ENCODE assay signal across 32 cellular contexts in genomic region chr10:56258378-56258777, GRCh38.
"Had no signal": no experiment of that assay in that cellular context is flagged by ENCODE, and none has a peak within 500 bp of the region (broad histone marks: within the 10 kb centered on the region; RNA-seq: fewer than 3 reads in every experiment).

No MANE protein-coding gene starts in this region.

- ATAC-seq: left lung; lower lobe of right lung; naive thymus-derived CD8-positive, alpha-beta T cell; psoas muscle; stimulated activated naive B cell treated with anti-CD40 and anti-IgM and Interleukin-4, amounts not matched to agents 10 μg/mL and 1 μg/mL and 100 μg/mL, for 72 hours had no signal

- DNase-seq: activated CD4-positive, alpha-beta T cell treated with anti-CD3 and anti-CD28 coated beads for 4 hours; activated CD4-positive, alpha-beta T cell treated with anti-CD3 and anti-CD28 coated beads, Interleukin-2, amount 50 U/mL, for 4 hours; activated CD8-positive, alpha-beta memory T cell treated with anti-CD3 and anti-CD28 coated beads for 24 hours; activated effector memory CD4-positive, alpha-beta T cell treated with Interleukin-2 at 50 U/mL for 16 hours; activated naive CD4-positive, alpha-beta T cell treated with Interleukin-2 at 50 U/mL for 16 hours; anterior cingulate cortex; dermis blood vessel endothelial cell; effector CD4-positive, alpha-beta T cell; esophagus squamous epithelium; foreskin melanocyte; kidney glomerular epithelial cell; left lung; lower lobe of right lung; mesenchymal stem cell; naive thymus-derived CD8-positive, alpha-beta T cell; nucleus accumbens; psoas muscle; stimulated activated CD4-positive, alpha-beta T cell treated with anti-CD3 and anti-CD28 coated beads, Interleukin-2, amount 100 ng/mL, for 24 hours; stimulated activated naive B cell treated with anti-CD40 and anti-IgM and Interleukin-4, amounts not matched to agents 10 μg/mL and 1 μg/mL and 100 μg/mL, for 72 hours; stomach; thyroid gland; upper lobe of left lung had no signal

- H3K4me1 Mint-ChIP-seq: central memory CD8-positive, alpha-beta T cell; neural crest cell; stimulated activated naive B cell treated with anti-CD40 and anti-IgM and Interleukin-4, amounts not matched to agents 10 μg/mL and 1 μg/mL and 100 μg/mL, for 72 hours had no signal

- H3K36me3 Mint-ChIP-seq: activated naive CD8-positive, alpha-beta T cell; naive thymus-derived CD8-positive, alpha-beta T cell; stimulated activated naive B cell treated with anti-CD40 and anti-IgM and Interleukin-4, amounts not matched to agents 10 μg/mL and 1 μg/mL and 100 μg/mL, for 72 hours had no signal

- H3K4me3 ChIP-seq: esophagus squamous epithelium, left lung, lower lobe of right lung, psoas muscle, smooth muscle cell, stomach, thyroid gland, upper lobe of left lung, vagina had no signal

- FAIRE-seq: bronchial epithelial cell, TTC549 had no signal

- H3K27ac ChIP-seq: epithelial cell of prostate, esophagus squamous epithelium, left lung, lower lobe of right lung, parathyroid adenoma, psoas muscle, stomach, thyroid gland, upper lobe of left lung, vagina, VCaP had no signal

- H3K9me3 ChIP-seq: esophagus squamous epithelium, lower lobe of right lung, psoas muscle, thyroid gland, upper lobe of left lung, vagina had no signal

- H3K27me3 Mint-ChIP-seq: activated naive CD8-positive, alpha-beta T cell; central memory CD8-positive, alpha-beta T cell; naive thymus-derived CD8-positive, alpha-beta T cell; stimulated activated naive B cell treated with anti-CD40 and anti-IgM and Interleukin-4, amounts not matched to agents 10 μg/mL and 1 μg/mL and 100 μg/mL, for 72 hours had no signal

- H3K4me3 Mint-ChIP-seq: activated naive CD8-positive, alpha-beta T cell; central memory CD8-positive, alpha-beta T cell; naive thymus-derived CD8-positive, alpha-beta T cell; neural crest cell; stimulated activated naive B cell treated with anti-CD40 and anti-IgM and Interleukin-4, amounts not matched to agents 10 μg/mL and 1 μg/mL and 100 μg/mL, for 72 hours had no signal

- H3K4me1 ChIP-seq: esophagus squamous epithelium, left lung, lower lobe of right lung, parathyroid adenoma, psoas muscle, stomach, thyroid gland, upper lobe of left lung, vagina had no signal

- H3K36me3 ChIP-seq: esophagus squamous epithelium, left lung, lower lobe of right lung, stomach, thyroid gland, upper lobe of left lung, vagina had no signal

- H3K27me3 ChIP-seq: esophagus squamous epithelium, left lung, stomach, thyroid gland, upper lobe of left lung, vagina had no signal

- H3K27ac Mint-ChIP-seq: activated naive CD8-positive, alpha-beta T cell; naive thymus-derived CD8-positive, alpha-beta T cell; stimulated activated naive B cell treated with anti-CD40 and anti-IgM and Interleukin-4, amounts not matched to agents 10 μg/mL and 1 μg/mL and 100 μg/mL, for 72 hours had no signal
